ENCODE assay signal across 12 cellular contexts in the genomic region with DNA sequence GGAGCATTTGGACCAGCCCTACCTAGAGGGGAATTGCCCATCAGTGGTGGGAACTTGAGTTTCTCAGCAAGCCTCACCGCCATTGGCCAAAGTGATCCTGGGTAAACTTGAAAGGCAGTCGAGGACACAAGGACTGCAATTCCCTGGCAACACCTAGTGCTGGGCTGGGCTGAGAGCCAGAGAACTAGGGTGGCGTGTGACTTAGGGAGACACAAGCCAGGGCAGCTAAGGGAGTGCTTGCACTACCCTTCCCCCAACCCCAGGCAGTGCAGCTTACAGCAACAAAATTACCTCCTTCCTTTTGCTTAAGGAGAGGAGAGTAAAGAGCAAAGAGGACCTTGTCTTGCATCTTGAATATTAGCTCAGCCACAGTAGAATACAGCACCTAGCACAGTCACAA.
A peak's percentile ranks its signal among the peaks of the same experiment; 100 is the strongest.
DNase-seq lines count a peak whose midpoint lies in the region; ATAC-seq and TF ChIP-seq lines count a peak whose summit lies in the region.
"Had no signal": no experiment of that assay in that cellular context is flagged by ENCODE, and none has a peak within 500 bp of the region (broad histone marks: within the 10 kb centered on the region; RNA-seq: fewer than 3 reads in every experiment).

No MANE protein-coding gene starts in this region.

- peak; percentile 41 to 75 for ATAC-seq in right cardiac atrium
- ATAC-seq: activated T-cell treated with anti-CD3 and anti-CD28 coated beads, Interleukin-2, amount 50 U/mL, for 4 hours had no signal

- H3K23ac ChIP-seq in mesenchymal stem cell (ENCODE audit: low read length in 2 of 2): no peak overlapping the region

- H2BK5ac ChIP-seq in mesenchymal stem cell (ENCODE audit: low read depth, low read length, poor library complexity, severe bottlenecking): no peak overlapping the region

- no peak overlapping the region for H2AK5ac ChIP-seq in mesenchymal stem cell (ENCODE audit: low read length, severe bottlenecking)

- no peak overlapping the region for H3K4ac ChIP-seq in mesenchymal stem cell (ENCODE audit: low read depth in 1 of 2, low read length in 2 of 2)

- H2BK15ac ChIP-seq in mesenchymal stem cell (ENCODE audit: low read depth, poor library complexity, severe bottlenecking): no peak overlapping the region

- intact Hi-C loops in right cardiac atrium (cut with DNase I): no loop called here
- intact Hi-C loops in stomach (cut with DNase I; ENCODE audit: low total_unique reads): no loop called here

- H3K9ac ChIP-seq in mesenchymal stem cell (ENCODE audit: low read length): no peak overlapping the region
- H3K9ac ChIP-seq: SK-N-SH had no signal

- H3K79me1 ChIP-seq in mesenchymal stem cell (replicated peaks; ENCODE audit: low read length, poor library complexity, severe bottlenecking): no peaks in the 10 kb centered on the region

- H3K27ac ChIP-seq in VCaP (peak overlapping the region; percentile 15; the same call in 1 of the 2 replicates), right cardiac atrium (ENCODE audit: low read length) (no peak overlapping the region), stomach (peak overlapping the region in 1 of 5 donors; percentile 34), mesenchymal stem cell (ENCODE audit: low read length, poor library complexity, severe bottlenecking) (no peak overlapping the region)

- H3K4me1 ChIP-seq in right cardiac atrium (ENCODE audit: control insufficient read depth, insufficient read depth, low read length) (no peaks in the 10 kb centered on the region), stomach (peaks cover 0 to 17% (median 6%) of the 10 kb centered on the region in 4 donors), mesenchymal stem cell (ENCODE audit: control insufficient read depth, insufficient read depth, low read depth, low read length) (no peaks in the 10 kb centered on the region)

- no peak overlapping the region for H3K4me2 ChIP-seq in mesenchymal stem cell (ENCODE audit: low read length, poor library complexity, severe bottlenecking)
- H3K4me2 ChIP-seq: SK-N-SH had no signal

- H3K27me3 ChIP-seq in right cardiac atrium (ENCODE audit: control insufficient read depth, insufficient read depth) (no peaks in the 10 kb centered on the region), stomach (no peaks in the 10 kb centered on the region), mesenchymal stem cell (ENCODE audit: control insufficient read depth in 1 of 2, insufficient read depth in 1 of 2, low read length in 2 of 2) (no peaks in the 10 kb centered on the region)

- 45% methylated on average over 3 of the region's 3 CpGs for WGBS in right cardiac atrium
- whole genome bisulfite sequencing in stomach, 5 donors: 16 to 61% (median 33%) methylated on average over 3 of the region's 3 CpGs
- WGBS in mesenchymal stem cell: 49% methylated on average over 2 of the region's 3 CpGs

- no peak overlapping the region for H4K8ac ChIP-seq in mesenchymal stem cell (ENCODE audit: low read length)

- H3K4me3 ChIP-seq in right cardiac atrium (ENCODE audit: low read length): no peak overlapping the region
- H3K4me3 ChIP-seq in stomach: no peak overlapping the region
- no peak overlapping the region for H3K4me3 ChIP-seq in mesenchymal stem cell (ENCODE audit: insufficient read depth in 1 of 2, low read depth in 1 of 2, low read length in 2 of 2)

- no peak overlapping the region for H4K91ac ChIP-seq in mesenchymal stem cell (ENCODE audit: low read length)

- DNase-seq in NCI-H2171 treated with DMSO at 0.1 percent for 48 hours (lab: John Stamatoyannopoulos, UW) (peak; percentile 1), NCI-H2171 (lab: John Stamatoyannopoulos, UW) (no peak), right cardiac atrium (peak; percentile 16 to 70 (median 61)), stomach (peak; percentile 86), mesenteric fat pad (ENCODE audit: low spot score) (no peak), mesenchymal stem cell (no peak)
- no peak for DNase-seq in effector CD8-positive, alpha-beta T cell (lab: John Stamatoyannopoulos, UW)
- DNase-seq: ACHN; activated T-cell treated with anti-CD3 and anti-CD28 coated beads, Interleukin-2, amount 50 U/mL, for 4 hours; SK-N-SH; stimulated activated CD4-positive, alpha-beta T cell treated with anti-CD3 and anti-CD28 coated beads, Interleukin-12 subunit alpha, Interleukin-12 subunit beta, amount 100 ng/mL, for 4 hours had no signal

- no peak overlapping the region for H2BK12ac ChIP-seq in mesenchymal stem cell (ENCODE audit: low read length in 2 of 2)

- H3K36me3 ChIP-seq in stomach (no peaks in the 10 kb centered on the region), mesenchymal stem cell (ENCODE audit: control insufficient read depth in 1 of 2, insufficient read depth in 2 of 2, low read depth in 1 of 2, low read length in 2 of 2) (no peaks in the 10 kb centered on the region)

- TF ChIP-seq EP300 in stomach (IDR thresholded peaks at IDR 0.05): no peak

- TF ChIP-seq POLR2A in stomach (IDR thresholded peaks at IDR 0.05): no peak

- no peak overlapping the region for H2BK120ac ChIP-seq in mesenchymal stem cell (ENCODE audit: low read depth, low read length)

- TF ChIP-seq CTCF in VCaP (conservative IDR thresholded peaks at IDR 0.05) (no peak), stomach (IDR thresholded peaks at IDR 0.05) (no peak)

- H3K9me3 ChIP-seq in right cardiac atrium (ENCODE audit: control insufficient read depth, low read length) (no peaks in the 10 kb centered on the region), stomach (no peaks in the 10 kb centered on the region), mesenchymal stem cell (ENCODE audit: control insufficient read depth, low read length) (no peaks in the 10 kb centered on the region)
- H3K9me3 ChIP-seq: SK-N-SH had no signal

- H2AFZ ChIP-seq in mesenchymal stem cell (ENCODE audit: low read depth, low read length): no peak overlapping the region

- no peak overlapping the region for H3K18ac ChIP-seq in mesenchymal stem cell (ENCODE audit: low read depth in 1 of 2, low read length in 2 of 2)

- no peak overlapping the region for H3K14ac ChIP-seq in mesenchymal stem cell (ENCODE audit: low read length in 2 of 2)

Comparison
In these comparisons a context has a peak if more than half of its experiments do, and no peak if none do; other contexts are left out.
1. DNase-seq: peak in NCI-H2171 treated with DMSO at 0.1 percent for 48 hours (single experiment), right cardiac atrium (3 of 3) and stomach (single experiment); none in NCI-H2171 (single experiment), mesenteric fat pad (single experiment), effector CD8-positive, alpha-beta T cell (single experiment) and mesenchymal stem cell (single experiment).